ENCODE assay signal across 11 cellular contexts in genomic region chr5:56358703-56359428, GRCh38.
DNase-seq lines count a peak whose midpoint lies in the region; ATAC-seq and TF ChIP-seq lines count a peak whose summit lies in the region.
"Had no signal": no experiment of that assay in that cellular context is flagged by ENCODE, and none has a peak within 500 bp of the region (broad histone marks: within the 10 kb centered on the region; RNA-seq: fewer than 3 reads in every experiment).

No MANE protein-coding gene starts in this region.

- H3K4me2 ChIP-seq in GM23248 (ENCODE audit: unreplicated experiment) (peak overlapping the region; percentile 5), neural progenitor cell (no peak overlapping the region)

- H3K4me3 ChIP-seq in GM23248 (no peak overlapping the region), right atrium auricular region (no peak overlapping the region), neural progenitor cell (no peak overlapping the region)
- H3K4me3 ChIP-seq: SK-N-MC had no signal

- no peaks in the 10 kb centered on the region for H3K9me3 Mint-ChIP-seq in neural progenitor cell
- no peaks in the 10 kb centered on the region for H3K9me3 Mint-ChIP-seq in HFFc6
- H3K9me3 Mint-ChIP-seq: CD8-positive, alpha-beta memory T cell had no signal

- no peaks in the 10 kb centered on the region for H3K9me2 ChIP-seq in GM23248 (ENCODE audit: insufficient read depth)

- no peak overlapping the region for H2AFZ ChIP-seq in GM23248
- H2AFZ ChIP-seq in neural progenitor cell (replicated peaks) = no peak overlapping the region

- H4K20me1 ChIP-seq in GM23248 (ENCODE audit: insufficient read depth) = no peaks in the 10 kb centered on the region
- H4K20me1 ChIP-seq in neural progenitor cell (ENCODE audit: low read depth) = no peaks in the 10 kb centered on the region

- in situ Hi-C loops in GM23248 (cut with MboI) = no loop called here

- intact Hi-C loops in sciatic nerve (cut with DNase I) = no loop called here

- 0 out of 2 replicates have a peak, but pooled peaks cover 7% of the 10 kb centered on the region for H3F3A ChIP-seq in GM23248 (ENCODE audit: insufficient read depth)
- no peaks in the 10 kb centered on the region for H3F3A ChIP-seq in neural progenitor cell (ENCODE audit: low read depth)

- DNase-seq in GM23248 (peak; percentile 46), amniotic epithelial cell (ENCODE audit: low read depth) (peak; percentile 42), right atrium auricular region (ENCODE audit: low spot score) (peak; percentile 62), sciatic nerve (ENCODE audit: low spot score) (peak; percentile 80), cerebellar nuclear complex (lab: John Stamatoyannopoulos, UW) (no peak), neural progenitor cell (ENCODE audit: low spot score) (no peak), HFFc6 (no peak)
- DNase-seq in activated naive CD4-positive, alpha-beta T cell (lab: John Stamatoyannopoulos, UW) = no peak
- DNase-seq: CD8-positive, alpha-beta memory T cell; NCI-H187 treated with DMSO at 0.1 percent for 48 hours had no signal

- WGBS in GM23248 (ENCODE audit: low coverage in 1 of 2, low lambda C conversion rate in 2 of 2, missing lambda C conversion rate in 2 of 2), 2 experiments = 25 to 27% methylated on average over 11 of the region's 11 CpGs

- no peaks in the 10 kb centered on the region for H3K79me2 ChIP-seq in GM23248 (ENCODE audit: insufficient read depth)
- no peaks in the 10 kb centered on the region for H3K79me2 ChIP-seq in neural progenitor cell (ENCODE audit: low read depth)

- H3K4me1 Mint-ChIP-seq in neural progenitor cell (peaks cover 7% of the 10 kb centered on the region), HFFc6 (ENCODE audit: low read depth) (peaks cover 17% of the 10 kb centered on the region)
- H3K4me1 Mint-ChIP-seq: CD8-positive, alpha-beta memory T cell had no signal

- H3K27ac ChIP-seq in GM23248 = no peak overlapping the region
- H3K27ac ChIP-seq in right atrium auricular region = no peak overlapping the region
- H3K27ac ChIP-seq in neural progenitor cell = no peak overlapping the region
- H3K27ac ChIP-seq: SK-N-MC had no signal

- peak; percentile 91 for ATAC-seq in sciatic nerve

- H3K9ac ChIP-seq in GM23248 = no peak overlapping the region
- H3K9ac ChIP-seq in neural progenitor cell = no peak overlapping the region

- H3K27me3 ChIP-seq in GM23248 (replicated peaks; ENCODE audit: insufficient read depth) = no peaks in the 10 kb centered on the region
- H3K27me3 ChIP-seq in right atrium auricular region = no peaks in the 10 kb centered on the region
- H3K27me3 ChIP-seq in neural progenitor cell = no peaks in the 10 kb centered on the region

- H3K4me3 Mint-ChIP-seq in neural progenitor cell (no peak overlapping the region), HFFc6 (no peak overlapping the region)
- H3K4me3 Mint-ChIP-seq: CD8-positive, alpha-beta memory T cell had no signal

- H3K36me3 ChIP-seq in GM23248 (ENCODE audit: low read depth) (no peaks in the 10 kb centered on the region), right atrium auricular region (no peaks in the 10 kb centered on the region), neural progenitor cell (no peaks in the 10 kb centered on the region)

- H3K27me3 Mint-ChIP-seq in neural progenitor cell (ENCODE audit: insufficient read depth, low read depth) (no peaks in the 10 kb centered on the region), HFFc6 (ENCODE audit: insufficient read depth) (peaks cover 44% of the 10 kb centered on the region)

- no peaks in the 10 kb centered on the region for H3K9me3 ChIP-seq in GM23248 (ENCODE audit: low read depth)
- no peaks in the 10 kb centered on the region for H3K9me3 ChIP-seq in right atrium auricular region
- H3K9me3 ChIP-seq in neural progenitor cell (ENCODE audit: low read depth) = no peaks in the 10 kb centered on the region

- H3K4me1 ChIP-seq in GM23248 (ENCODE audit: insufficient read depth) = peaks cover 12% of the 10 kb centered on the region
- H3K4me1 ChIP-seq in right atrium auricular region = peaks cover 0 to 20% of the 10 kb centered on the region in 2 donors
- no peaks in the 10 kb centered on the region for H3K4me1 ChIP-seq in neural progenitor cell

- H3K27ac Mint-ChIP-seq in neural progenitor cell = no peak overlapping the region
- H3K27ac Mint-ChIP-seq in HFFc6 = no peak overlapping the region

- no peak for TF ChIP-seq CTCF in right atrium auricular region (IDR thresholded peaks at IDR 0.05)
- no peak for TF ChIP-seq CTCF in neural progenitor cell (IDR thresholded peaks at IDR 0.05)
- TF ChIP-seq CTCF in HFFc6 (IDR thresholded peaks at IDR 0.05) = no peak

- H3K36me3 Mint-ChIP-seq in neural progenitor cell (no peaks in the 10 kb centered on the region), HFFc6 (ENCODE audit: low read depth) (no peaks in the 10 kb centered on the region)

Comparison
In these comparisons a context has a peak if more than half of its experiments do, and no peak if none do; other contexts are left out.
1. DNase-seq: peak in GM23248 (single experiment), amniotic epithelial cell (single experiment), right atrium auricular region (single experiment) and sciatic nerve (single experiment); none in cerebellar nuclear complex (0 of 2), activated naive CD4-positive, alpha-beta T cell (0 of 4), neural progenitor cell (single experiment) and HFFc6 (single experiment).